9 cellular contexts compared by ENCODE assay signal in genomic region chr6:16494781-16495180, GRCh38.
A peak's percentile ranks its signal among the peaks of the same experiment; 100 is the strongest.
DNase-seq lines count a peak whose midpoint lies in the region; ATAC-seq and TF ChIP-seq lines count a peak whose summit lies in the region.
"Had no signal": no experiment of that assay in that cellular context is flagged by ENCODE, and none has a peak within 500 bp of the region (broad histone marks: within the 10 kb centered on the region; RNA-seq: fewer than 3 reads in every experiment).

No MANE protein-coding gene starts in this region.

- H4K20me1 ChIP-seq in mammary epithelial cell (ENCODE audit: insufficient read depth, low read length): no peaks in the 10 kb centered on the region

- H3K27ac ChIP-seq in mammary epithelial cell (ENCODE audit: insufficient read depth, low read depth, low read length): no peak overlapping the region
- H3K27ac ChIP-seq in left ventricle myocardium inferior (replicated peaks): no peak overlapping the region

- DNase-seq in GM12864 (ENCODE audit: low read depth) (peak; percentile 90), mammary epithelial cell (peak; percentile 53), SK-N-DZ (ENCODE audit: low spot score) (no peak), hypothalamus (lab: John Stamatoyannopoulos, UW) (no peak), left ventricle myocardium inferior (no peak)
- no peak for DNase-seq in activated naive CD4-positive, alpha-beta T cell treated with Interleukin-2 at 50 U/mL for 16 hours
- DNase-seq: stimulated activated CD4-positive, alpha-beta T cell treated with anti-CD3 and anti-CD28 coated beads, Interleukin-4, amount 100 ng/mL, for 24 hours had no signal

- CTCF ChIA-PET in mammary epithelial cell (lab: Charles Lee; ENCODE audit: low non-redundant PET): no interaction called here

- no peaks in the 10 kb centered on the region for H3K9me3 ChIP-seq in mammary epithelial cell (replicated peaks; ENCODE audit: insufficient read depth, low read length)
- H3K9me3 ChIP-seq in left ventricle myocardium inferior (replicated peaks): peaks cover 6% of the 10 kb centered on the region

- H3K36me3 ChIP-seq in mammary epithelial cell (ENCODE audit: insufficient read depth, low read length) (no peaks in the 10 kb centered on the region), left ventricle myocardium inferior (no peaks in the 10 kb centered on the region)

- ATAC-seq in GM21360 (IDR thresholded peaks at IDR 0.05; ENCODE audit: unreplicated experiment) (peak; percentile 84), HG03442 (IDR thresholded peaks at IDR 0.05; ENCODE audit: unreplicated experiment) (peak; percentile 82)

- in situ Hi-C loops in mammary epithelial cell (cut with MboI; ENCODE audit: low sequenced_read_pairs in 2 of 2): loop anchor here in 1 of 2 donors (5.0 kb wide), 1 partner anchor 162 kb away; no protein-coding TSS in a partner anchor

- H3K79me2 ChIP-seq in mammary epithelial cell (ENCODE audit: insufficient read depth, low read length): no peaks in the 10 kb centered on the region

- WGBS in mammary epithelial cell (ENCODE audit: low coverage, missing lambda C conversion rate): 49% methylated on average over 3 of the region's 3 CpGs

- H3K4me3 ChIP-seq in GM12864 (ENCODE audit: low read depth, low read length): peak overlapping the region; percentile 2; the same call in 1 of the 2 replicates
- H3K4me3 ChIP-seq in mammary epithelial cell (replicated peaks in 1 of 3; ENCODE audit: insufficient read depth in 1 of 3, low read depth in 2 of 3, low read length in 3 of 3): no peak overlapping the region
- H3K4me3 ChIP-seq in left ventricle myocardium inferior: no peak overlapping the region

- no TSS peak for BruUV-seq in mammary epithelial cell (replicated peaks; lab: Mats Ljungman, UMichigan)

- no peak overlapping the region for H2AFZ ChIP-seq in mammary epithelial cell (ENCODE audit: low read depth, low read length)

- H3K4me2 ChIP-seq in mammary epithelial cell (ENCODE audit: insufficient read depth, low read depth, low read length): no peak overlapping the region

- H3K4me1 ChIP-seq in mammary epithelial cell (ENCODE audit: insufficient read depth, low read length) (peaks cover 15% of the 10 kb centered on the region), left ventricle myocardium inferior (peaks cover 37% of the 10 kb centered on the region)

- H3K9ac ChIP-seq in mammary epithelial cell (ENCODE audit: insufficient read depth, low read length): no peak overlapping the region

- H3K27me3 ChIP-seq in mammary epithelial cell (ENCODE audit: insufficient read depth, low read length) (no peaks in the 10 kb centered on the region), left ventricle myocardium inferior (ENCODE audit: low read depth) (no peaks in the 10 kb centered on the region)

- dilution Hi-C loops in mammary epithelial cell (cut with HindIII; ENCODE audit: low sequenced_read_pairs): no loop called here

- TF ChIP-seq CTCF in GM12864 (IDR thresholded peaks at IDR 0.05; ENCODE audit: low read depth, low read length, missing control alignments) (no peak), mammary epithelial cell (conservative IDR thresholded peaks at IDR 0.05 in 1 of 2, IDR thresholded peaks at IDR 0.05 in 1 of 2; ENCODE audit: extremely low read depth in 1 of 2, insufficient read depth in 1 of 2, low read depth in 1 of 2, low read length in 2 of 2) (no peak), left ventricle myocardium inferior (IDR thresholded peaks at IDR 0.05; ENCODE audit: borderline replicate concordance) (no peak)

- intact Hi-C loops in mammary epithelial cell (cut with micrococcal nuclease) (loop anchor here (5.0 kb wide), 1 partner anchor 87 kb away; no protein-coding TSS in a partner anchor), left ventricle myocardium inferior (cut with micrococcal nuclease) (no loop called here)

Comparison
In these comparisons a context has a peak if more than half of its experiments do, and no peak if none do; other contexts are left out.
1. DNase-seq: peak in GM12864 (single experiment) and mammary epithelial cell (single experiment); none in SK-N-DZ (single experiment), activated naive CD4-positive, alpha-beta T cell treated with Interleukin-2 at 50 U/mL for 16 hours (single experiment), hypothalamus (0 of 51) and left ventricle myocardium inferior (single experiment).